8 cellular contexts compared by ENCODE assay signal in genomic region chr22:40436460-40437431, GRCh38.
A peak's percentile ranks its signal among the peaks of the same experiment; 100 is the strongest.
DNase-seq lines count a peak whose midpoint lies in the region; ATAC-seq lines count a peak whose summit lies in the region.

No MANE protein-coding gene starts in this region.

- no peaks in the 10 kb centered on the region for H3K27me3 Mint-ChIP-seq in activated naive CD8-positive, alpha-beta T cell treated with anti-CD3 and anti-CD28 coated beads, Interleukin-2, amount 50 U/mL, for 24 hours

- H3K27ac Mint-ChIP-seq in activated naive CD8-positive, alpha-beta T cell treated with anti-CD3 and anti-CD28 coated beads, Interleukin-2, amount 50 U/mL, for 24 hours = peak overlapping the region; percentile 86

- intact Hi-C loops in right cardiac atrium (cut with DNase I) (loop anchor here (2.0 to 10.0 kb wide), 5 partner anchors 48 to 326 kb away; no protein-coding TSS in a partner anchor), sciatic nerve (cut with DNase I) (loop anchor here (5.0 kb wide), 1 partner anchor 211 kb away; no protein-coding TSS in a partner anchor)

- H3K9me3 ChIP-seq in right cardiac atrium (ENCODE audit: control insufficient read depth, low read length) (no peaks in the 10 kb centered on the region), MG63 (no peaks in the 10 kb centered on the region)

- H3K36me3 Mint-ChIP-seq in activated naive CD8-positive, alpha-beta T cell treated with anti-CD3 and anti-CD28 coated beads, Interleukin-2, amount 50 U/mL, for 24 hours (ENCODE audit: low read depth) = peaks cover 13% of the 10 kb centered on the region

- 12% methylated on average over 14 of the region's 14 CpGs for WGBS in right cardiac atrium

- peaks cover 5% of the 10 kb centered on the region for H3K4me1 ChIP-seq in right cardiac atrium (ENCODE audit: control insufficient read depth, insufficient read depth, low read length)

- H3K4me1 Mint-ChIP-seq in activated naive CD8-positive, alpha-beta T cell treated with anti-CD3 and anti-CD28 coated beads, Interleukin-2, amount 50 U/mL, for 24 hours = peaks cover 81% of the 10 kb centered on the region

- H3K27me3 ChIP-seq in right cardiac atrium (ENCODE audit: control insufficient read depth, insufficient read depth) (no peaks in the 10 kb centered on the region), MG63 (no peaks in the 10 kb centered on the region)

- H3K9me3 Mint-ChIP-seq in activated naive CD8-positive, alpha-beta T cell treated with anti-CD3 and anti-CD28 coated beads, Interleukin-2, amount 50 U/mL, for 24 hours = no peaks in the 10 kb centered on the region

- peak overlapping the region; percentile 60 for H3K4me3 Mint-ChIP-seq in activated naive CD8-positive, alpha-beta T cell treated with anti-CD3 and anti-CD28 coated beads, Interleukin-2, amount 50 U/mL, for 24 hours

- H3K36me3 ChIP-seq in MG63 = peaks cover 21% of the 10 kb centered on the region

- ATAC-seq in GM19043 (IDR thresholded peaks at IDR 0.05; ENCODE audit: low read depth, unreplicated experiment) (peak; percentile 72), HG03342 (IDR thresholded peaks at IDR 0.05; ENCODE audit: unreplicated experiment) (peak; percentile 63), right cardiac atrium (peak; percentile 71 to 74), sciatic nerve (peak; percentile 82)
- ATAC-seq in activated naive CD8-positive, alpha-beta T cell treated with anti-CD3 and anti-CD28 coated beads, Interleukin-2, amount 50 U/mL, for 24 hours = peak; percentile 85

- peak; percentile 62 for DNase-seq in D341Med (ENCODE audit: low spot score)
- DNase-seq in NCI-H82 treated with DMSO at 0.1 percent for 48 hours (lab: John Stamatoyannopoulos, UW; ENCODE audit: unreplicated experiment) = peak; percentile 3
- DNase-seq in activated naive CD8-positive, alpha-beta T cell treated with anti-CD3 and anti-CD28 coated beads, Interleukin-2, amount 50 U/mL, for 24 hours = peak; percentile 19
- peak in 1 of 3 donors; percentile 66 for DNase-seq in right cardiac atrium
- DNase-seq in sciatic nerve (ENCODE audit: low spot score) = no peak
- no peak for DNase-seq in MG63

- peak overlapping the region; percentile 12 for H3K4me3 ChIP-seq in right cardiac atrium (ENCODE audit: low read length)
- no peak overlapping the region for H3K4me3 ChIP-seq in MG63

- H3K27ac ChIP-seq in right cardiac atrium (ENCODE audit: low read length) = peak overlapping the region; percentile 93

Comparison
In these comparisons a context has a peak if more than half of its experiments do, and no peak if none do; other contexts are left out.
1. DNase-seq: peak in D341Med (single experiment), NCI-H82 treated with DMSO at 0.1 percent for 48 hours (single experiment) and activated naive CD8-positive, alpha-beta T cell treated with anti-CD3 and anti-CD28 coated beads, Interleukin-2, amount 50 U/mL, for 24 hours (single experiment); none in sciatic nerve (single experiment) and MG63 (single experiment).
2. Peak in every context shown above with its lines, with median percentiles within 50 percentile points of each other: ATAC-seq.